ENCODE assay signal across 8 cellular contexts in the genomic region with DNA sequence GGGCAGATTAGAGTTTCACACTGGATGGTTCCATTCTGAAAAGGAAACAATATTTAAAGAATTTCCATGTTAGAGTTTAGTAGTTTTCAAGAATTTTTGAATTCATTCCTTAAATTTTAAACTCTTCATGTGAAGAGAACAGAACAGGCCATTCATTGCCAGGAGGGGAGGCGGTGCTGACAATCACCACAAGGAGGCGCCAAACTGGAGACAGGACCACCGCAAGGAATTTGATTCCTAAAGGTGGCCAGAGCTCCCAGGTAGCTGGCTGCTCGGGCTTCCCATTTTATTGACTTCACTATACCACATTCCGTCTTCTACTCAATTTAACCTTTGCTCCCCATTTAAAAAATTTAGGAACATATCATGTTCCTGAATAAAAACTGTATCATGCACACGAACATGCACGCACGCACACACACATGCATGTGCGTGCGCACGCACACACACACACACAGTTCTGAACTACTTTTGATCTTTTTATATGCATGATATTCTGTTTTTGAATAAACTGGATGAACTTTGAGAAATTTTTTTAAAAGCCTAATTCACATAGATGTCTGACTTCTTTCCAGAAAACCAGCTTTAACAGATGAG.
DNase-seq lines count a peak whose midpoint lies in the region; ATAC-seq and TF ChIP-seq lines count a peak whose summit lies in the region.

No MANE protein-coding gene starts in this region.

- peak; percentile 73 for TF ChIP-seq CTCF in GM10266 (IDR thresholded peaks at IDR 0.05; ENCODE audit: control insufficient read depth, insufficient read depth, low read depth, missing control alignments)
- TF ChIP-seq CTCF in brain microvascular endothelial cell (IDR thresholded peaks at IDR 0.05; ENCODE audit: low read depth, low read length, missing control alignments) = peak; percentile 79
- peak; percentile 58 for TF ChIP-seq CTCF in mesothelial cell of epicardium (IDR thresholded peaks at IDR 0.05; ENCODE audit: unreplicated experiment)

- H3K4me3 ChIP-seq in brain microvascular endothelial cell (ENCODE audit: low read depth, low read length) = no peak overlapping the region

- no peaks in the 10 kb centered on the region for H3K4me1 Mint-ChIP-seq in mesothelial cell of epicardium

- H3K4me3 Mint-ChIP-seq in mesothelial cell of epicardium = no peak overlapping the region

- ATAC-seq in HG02852 (IDR thresholded peaks at IDR 0.05; ENCODE audit: unreplicated experiment) = peak; percentile 64

- H3K9me3 Mint-ChIP-seq in mesothelial cell of epicardium = peaks cover 3% of the 10 kb centered on the region

- no peak overlapping the region for H3K27ac Mint-ChIP-seq in mesothelial cell of epicardium

- H3K27me3 ChIP-seq in brain microvascular endothelial cell (replicated peaks) = no peaks in the 10 kb centered on the region

- no peaks in the 10 kb centered on the region for H3K36me3 ChIP-seq in brain microvascular endothelial cell (replicated peaks)

- H3K36me3 Mint-ChIP-seq in mesothelial cell of epicardium = no peaks in the 10 kb centered on the region

- DNase-seq in GM10266 (ENCODE audit: extremely low spot score) (peak; percentile 16), T-helper 22 cell (ENCODE audit: low read depth) (peak; percentile 11), brain microvascular endothelial cell (no peak), mesothelial cell of epicardium (ENCODE audit: low spot score in 2 of 2, unreplicated experiment in 2 of 2) (peak in 1 of 2 experiments; percentile 42), stromal cell of bone marrow (ENCODE audit: low read depth) (peak; percentile 2), dedifferentiated amniotic fluid mesenchymal stem cell (ENCODE audit: extremely low spot score) (no peak), NCI-H187 treated with DMSO at 0.1 percent for 48 hours (lab: John Stamatoyannopoulos, UW) (no peak)

- H3K27me3 Mint-ChIP-seq in mesothelial cell of epicardium (ENCODE audit: low read depth) = peaks cover 4% of the 10 kb centered on the region

- H3K27ac ChIP-seq in brain microvascular endothelial cell = no peak overlapping the region

- in situ Hi-C loops in brain microvascular endothelial cell (cut with HindIII; ENCODE audit: low pct_ligation_motif_present, low sequenced_read_pairs) = no loop called here

Comparison
In these comparisons a context has a peak if more than half of its experiments do, and no peak if none do; other contexts are left out.
1. DNase-seq: peak in GM10266 (single experiment), T-helper 22 cell (single experiment) and stromal cell of bone marrow (single experiment); none in brain microvascular endothelial cell (single experiment), dedifferentiated amniotic fluid mesenchymal stem cell (single experiment) and NCI-H187 treated with DMSO at 0.1 percent for 48 hours (single experiment).
2. Peak in every context shown above with its lines, with median percentiles within 50 percentile points of each other: CTCF ChIP-seq.